Comparison of ENCODE assay signal across 20 cellular contexts in genomic region chr14:43183916-43184315, GRCh38.
DNase-seq lines count a peak whose midpoint lies in the region; FAIRE-seq and TF ChIP-seq lines count a peak whose summit lies in the region.
"Had no signal": no experiment of that assay in that cellular context is flagged by ENCODE, and none has a peak within 500 bp of the region (broad histone marks: within the 10 kb centered on the region; RNA-seq: fewer than 3 reads in every experiment).

No MANE protein-coding gene starts in this region.

- no peak overlapping the region for H4K5ac ChIP-seq in H9 (ENCODE audit: insufficient read length, low read depth, low read length)

- peak overlapping the region in 2 of 3 experiments; percentile 84 to 96; a peak in 4 of 7 replicates for H3K27ac Mint-ChIP-seq in H9
- H3K27ac Mint-ChIP-seq in endodermal cell, result peak overlapping the region; percentile 6
- H3K27ac Mint-ChIP-seq: CD4-positive, alpha-beta memory T cell had no signal

- H3K23ac ChIP-seq in H9 (ENCODE audit: insufficient read length, low read depth, low read length), result no peak overlapping the region

- H3K4me3 Mint-ChIP-seq in H9 (no peak overlapping the region; a peak in 1 of 5 replicates), endodermal cell (no peak overlapping the region)
- H3K4me3 Mint-ChIP-seq: CD4-positive, alpha-beta memory T cell had no signal

- H3K9me2 ChIP-seq in Karpas-422 (replicated peaks; ENCODE audit: insufficient read depth, low read length), result no peaks in the 10 kb centered on the region

- intact Hi-C loops in kidney (cut with DNase I), result no loop called here

- no peak overlapping the region for H3K4ac ChIP-seq in H9 (ENCODE audit: low read depth, low read length)

- no peak overlapping the region for H2AK5ac ChIP-seq in H9 (ENCODE audit: insufficient read length, low read length)

- H2AFZ ChIP-seq in H9 (ENCODE audit: low read length) (no peak overlapping the region), Karpas-422 (ENCODE audit: low read length) (peak overlapping the region; percentile 24; the same call in 1 of the 2 replicates)

- H3K56ac ChIP-seq in H9 (ENCODE audit: insufficient read length, low read depth, low read length), result no peak overlapping the region

- H3K27me3 Mint-ChIP-seq in H9 (ENCODE audit: low read depth) (no peaks in the 10 kb centered on the region), endodermal cell (ENCODE audit: insufficient read depth) (no peaks in the 10 kb centered on the region)
- H3K27me3 Mint-ChIP-seq: CD4-positive, alpha-beta memory T cell had no signal

- H3K9ac ChIP-seq in H9 (ENCODE audit: extremely low read depth, insufficient read length, low read length) (no peak overlapping the region), Karpas-422 (ENCODE audit: low read length) (no peak overlapping the region), endodermal cell (ENCODE audit: extremely low read depth, low read length, poor library complexity, severe bottlenecking) (no peak overlapping the region), kidney (ENCODE audit: low read length in 2 of 2) (no peak overlapping the region)

- H3K23me2 ChIP-seq in H9 (ENCODE audit: insufficient read length, low read depth, low read length, poor library complexity, severe bottlenecking), result no peaks in the 10 kb centered on the region

- H3K4me1 Mint-ChIP-seq in H9 (peaks cover 18 to 19% of the 10 kb centered on the region in 2 experiments), endodermal cell (no peaks in the 10 kb centered on the region)
- H3K4me1 Mint-ChIP-seq: CD4-positive, alpha-beta memory T cell had no signal

- H3K4me2 ChIP-seq in H9 (ENCODE audit: insufficient read depth, insufficient read length, low read length) (no peak overlapping the region), Karpas-422 (ENCODE audit: low read depth, low read length, poor library complexity, severe bottlenecking) (no peak overlapping the region)

- no peaks in the 10 kb centered on the region for H3K9me3 ChIP-seq in H9 (ENCODE audit: control insufficient read depth, low read depth, low read length)
- no peaks in the 10 kb centered on the region; the same call in none of the 2 replicates for H3K9me3 ChIP-seq in Karpas-422 (ENCODE audit: low read length)
- no peaks in the 10 kb centered on the region for H3K9me3 ChIP-seq in endodermal cell (ENCODE audit: control insufficient read depth, low read length)
- H3K9me3 ChIP-seq in kidney (ENCODE audit: control insufficient read depth in 1 of 2, low read length in 2 of 2), result no peaks in the 10 kb centered on the region

- no peak overlapping the region for H2BK15ac ChIP-seq in H9 (ENCODE audit: low read depth, low read length)

- no peak overlapping the region for H2BK12ac ChIP-seq in H9 (ENCODE audit: insufficient read length, low read depth, low read length)

- H3K9me3 Mint-ChIP-seq in H9 (peaks cover 7 to 11% of the 10 kb centered on the region in 2 experiments; a peak in 4 of 5 replicates), endodermal cell (no peaks in the 10 kb centered on the region)

- no peak overlapping the region for H2BK20ac ChIP-seq in H9 (ENCODE audit: low read depth, low read length, poor library complexity, severe bottlenecking)

- H3K36me3 Mint-ChIP-seq in H9 (ENCODE audit: insufficient read depth in 1 of 3, low read depth in 3 of 3), result peaks cover 0 to 5% (median under 1%) of the 10 kb centered on the region in 3 experiments; a peak in 5 of 7 replicates
- H3K36me3 Mint-ChIP-seq in endodermal cell (ENCODE audit: low read depth), result no peaks in the 10 kb centered on the region
- H3K36me3 Mint-ChIP-seq: CD4-positive, alpha-beta memory T cell had no signal

- no peaks in the 10 kb centered on the region for H3K79me2 ChIP-seq in H9 (ENCODE audit: insufficient read depth, low read length)
- H3K79me2 ChIP-seq in Karpas-422 (ENCODE audit: low read length), result no peaks in the 10 kb centered on the region

- H3K4me3 ChIP-seq in Karpas-422 (ENCODE audit: low read length), result no peak overlapping the region
- H3K4me3 ChIP-seq in endodermal cell (ENCODE audit: low read length), result no peak overlapping the region
- no peak overlapping the region for H3K4me3 ChIP-seq in kidney (ENCODE audit: low read length in 2 of 2)

- H3K18ac ChIP-seq in H9 (ENCODE audit: insufficient read length, low read depth, low read length), result no peak overlapping the region

- H3K79me1 ChIP-seq in H9 (ENCODE audit: insufficient read depth, low read depth, low read length, poor library complexity, severe bottlenecking), result no peaks in the 10 kb centered on the region

- DNase-seq in H9, result no peak
- no peak for DNase-seq in Karpas-422
- no peak for DNase-seq in endodermal cell
- no peak for DNase-seq in NCI-H146 treated with DMSO at 0.1 percent for 48 hours (lab: John Stamatoyannopoulos, UW; ENCODE audit: unreplicated experiment)
- no peak for DNase-seq in retina
- DNase-seq in kidney, result no peak
- DNase-seq: 8988T; C1 segment of cervical spinal cord; Calu3; CD4-positive, alpha-beta memory T cell; COR-L47; DMS53; DMS79 treated with DMSO at 0.1 percent for 48 hours; GF-D8; GOT3; HCEC 1CT had no signal

- H2BK120ac ChIP-seq in H9 (ENCODE audit: low read depth, low read length, poor library complexity, severe bottlenecking), result no peak overlapping the region

- no CpG with 5 or more reads among the region's 3 CpGs for WGBS in H9 (ENCODE audit: extremely low coverage, insufficient read length, low lambda C conversion rate)
- 96 to 100% methylated on average over 1 to 3 of the region's 3 CpGs for WGBS in endodermal cell (ENCODE audit: insufficient coverage in 1 of 2, insufficient read length in 1 of 2), 2 experiments

- no peaks in the 10 kb centered on the region for H4K20me1 ChIP-seq in H9 (ENCODE audit: control insufficient read depth, insufficient read depth, insufficient read length)
- no peaks in the 10 kb centered on the region for H4K20me1 ChIP-seq in Karpas-422 (ENCODE audit: insufficient read depth, low read depth, low read length)

- FAIRE-seq in A204.1 (lab: Jason Lieb, UNC), result peak; percentile 9
- FAIRE-seq in kidney (lab: Jason Lieb, UNC), result no peak
- FAIRE-seq: GM12891, GM18507, H54 had no signal

- H3K27ac ChIP-seq in H9 (ENCODE audit: insufficient read length, low read depth, low read length) (no peak overlapping the region), Karpas-422 (ENCODE audit: low read length) (no peak overlapping the region), endodermal cell (ENCODE audit: low read depth, low read length) (no peak overlapping the region), kidney (ENCODE audit: low read depth in 2 of 2, low read length in 2 of 2) (no peak overlapping the region)

- no peak overlapping the region for H2BK5ac ChIP-seq in H9 (ENCODE audit: insufficient read length, low read length)

- no peak for TF ChIP-seq CTCF in H9 (conservative IDR thresholded peaks at IDR 0.05)
- no peak for TF ChIP-seq CTCF in endodermal cell (conservative IDR thresholded peaks at IDR 0.05)
- no peak for TF ChIP-seq CTCF in kidney (IDR thresholded peaks at IDR 0.05; ENCODE audit: borderline replicate concordance, extremely low read depth, insufficient read depth)

- no peak overlapping the region for H4K8ac ChIP-seq in H9 (replicated peaks; ENCODE audit: insufficient read length, low read depth, low read length)

- H3K4me1 ChIP-seq in H9 (ENCODE audit: insufficient read depth, low read length) (no peaks in the 10 kb centered on the region), Karpas-422 (ENCODE audit: low read length) (no peaks in the 10 kb centered on the region), endodermal cell (ENCODE audit: control insufficient read depth, insufficient read depth, low read length) (no peaks in the 10 kb centered on the region), kidney (ENCODE audit: control insufficient read depth in 1 of 2, insufficient read depth in 1 of 2, low read depth in 1 of 2, low read length in 2 of 2) (no peaks in the 10 kb centered on the region)

- H4K91ac ChIP-seq in H9 (ENCODE audit: insufficient read length, low read depth, low read length), result no peak overlapping the region

- H3K36me3 ChIP-seq in Karpas-422 (ENCODE audit: insufficient read depth, low read length) (no peaks in the 10 kb centered on the region), endodermal cell (ENCODE audit: control insufficient read depth, insufficient read depth, low read length) (no peaks in the 10 kb centered on the region), kidney (ENCODE audit: control insufficient read depth in 1 of 2, insufficient read depth in 2 of 2, low read length in 2 of 2) (no peaks in the 10 kb centered on the region)

- no peak overlapping the region for H3K14ac ChIP-seq in H9 (ENCODE audit: insufficient read depth, low read length)

- H3K27me3 ChIP-seq in H9 (ENCODE audit: insufficient read depth, low read length) (no peaks in the 10 kb centered on the region), Karpas-422 (ENCODE audit: low read length) (no peaks in the 10 kb centered on the region), endodermal cell (ENCODE audit: control insufficient read depth, insufficient read depth, low read length, poor library complexity, severe bottlenecking) (no peaks in the 10 kb centered on the region)

- H3T11ph ChIP-seq in H9 (ENCODE audit: low read length), result no peak overlapping the region
